Comparison of ENCODE assay signal across 13 cellular contexts in genomic region chr2:101788995-101789970, GRCh38.
A peak's percentile ranks its signal among the peaks of the same experiment; 100 is the strongest.
DNase-seq lines count a peak whose midpoint lies in the region; ATAC-seq and TF ChIP-seq lines count a peak whose summit lies in the region.
"Had no signal": no experiment of that assay in that cellular context is flagged by ENCODE, and none has a peak within 500 bp of the region (broad histone marks: within the 10 kb centered on the region; RNA-seq: fewer than 3 reads in every experiment).

No MANE protein-coding gene starts in this region.

- DNase-seq in activated T-cell treated with anti-CD3 and anti-CD28 coated beads, Interleukin-2, amount 50 U/mL, for 72 hours, result no peak
- no peak for DNase-seq in activated T-cell treated with anti-CD3 and anti-CD28 coated beads, Interleukin-2, amount 50 U/mL, for 48 hours
- DNase-seq in activated naive CD8-positive, alpha-beta T cell treated with anti-CD3 and anti-CD28 coated beads for 36 hours, result no peak
- DNase-seq in substantia nigra (lab: John Stamatoyannopoulos, UW) (no peak), cerebellar cortex (ENCODE audit: low spot score) (no peak), foreskin melanocyte (no peak)
- DNase-seq: activated gamma-delta T cell treated with Interleukin-2 at 50 U/mL for 16 hours, KG1, NCI-H2029, SW 1271 had no signal

- peak overlapping the region in 1 of 2 donors; percentile 36 for H3K4me3 Mint-ChIP-seq in activated T-cell treated with anti-CD3 and anti-CD28 coated beads, Interleukin-2, amount 50 U/mL, for 72 hours
- H3K4me3 Mint-ChIP-seq in activated naive CD8-positive, alpha-beta T cell treated with anti-CD3 and anti-CD28 coated beads for 36 hours, result peak overlapping the region; percentile 37

- H3K9me3 ChIP-seq in liver (ENCODE audit: control insufficient read depth in 4 of 4, low read length in 3 of 4), result no peaks in the 10 kb centered on the region
- H3K9me3 ChIP-seq: neutrophil had no signal

- peaks cover 4 to 10% of the 10 kb centered on the region in 2 donors for H3K36me3 Mint-ChIP-seq in activated T-cell treated with anti-CD3 and anti-CD28 coated beads, Interleukin-2, amount 50 U/mL, for 72 hours (ENCODE audit: insufficient read depth in 2 of 2)
- peaks cover 20% of the 10 kb centered on the region for H3K36me3 Mint-ChIP-seq in activated naive CD8-positive, alpha-beta T cell treated with anti-CD3 and anti-CD28 coated beads for 36 hours

- peaks cover 64% of the 10 kb centered on the region for H3K4me1 Mint-ChIP-seq in activated T-cell treated with anti-CD3 and anti-CD28 coated beads, Interleukin-2, amount 50 U/mL, for 72 hours (ENCODE audit: low read depth)
- peaks cover 58% of the 10 kb centered on the region for H3K4me1 Mint-ChIP-seq in activated naive CD8-positive, alpha-beta T cell treated with anti-CD3 and anti-CD28 coated beads for 36 hours

- H3K4me3 ChIP-seq in liver (ENCODE audit: low read depth in 1 of 3, low read length in 3 of 3), result no peak overlapping the region

- no peaks in the 10 kb centered on the region for H3K36me3 ChIP-seq in liver (ENCODE audit: control insufficient read depth in 4 of 4, insufficient read depth in 3 of 4, low read depth in 1 of 4, low read length in 3 of 4)

- H3K9me3 Mint-ChIP-seq in activated T-cell treated with anti-CD3 and anti-CD28 coated beads, Interleukin-2, amount 50 U/mL, for 72 hours, result no peaks in the 10 kb centered on the region
- no peaks in the 10 kb centered on the region for H3K9me3 Mint-ChIP-seq in activated naive CD8-positive, alpha-beta T cell treated with anti-CD3 and anti-CD28 coated beads for 36 hours

- no peaks in the 10 kb centered on the region for H3K27me3 ChIP-seq in liver (ENCODE audit: control insufficient read depth in 4 of 4, insufficient read depth in 4 of 4, low read length in 3 of 4)
- H3K27me3 ChIP-seq: neutrophil had no signal

- no peak for TF ChIP-seq CTCF in liver (IDR thresholded peaks at IDR 0.05; ENCODE audit: low read depth, low read length, missing input control)

- peak; percentile 78 to 79 for ATAC-seq in activated T-cell treated with anti-CD3 and anti-CD28 coated beads, Interleukin-2, amount 50 U/mL, for 72 hours (replicated peaks in 1 of 2)
- ATAC-seq in HG03139 (IDR thresholded peaks at IDR 0.05; ENCODE audit: unreplicated experiment), result no peak

- WGBS in liver, result 54% methylated on average over 4 of the region's 4 CpGs

- H3K9ac ChIP-seq in liver (ENCODE audit: low read depth in 1 of 2, low read length in 2 of 2), result no peak overlapping the region

- peak in 1 of 2 donors; percentile 21 for TF ChIP-seq RAD21 in liver (IDR thresholded peaks at IDR 0.05)

- peak overlapping the region; percentile 83 for H3K27ac Mint-ChIP-seq in activated T-cell treated with anti-CD3 and anti-CD28 coated beads, Interleukin-2, amount 50 U/mL, for 72 hours
- H3K27ac Mint-ChIP-seq in activated naive CD8-positive, alpha-beta T cell treated with anti-CD3 and anti-CD28 coated beads for 36 hours, result peak overlapping the region; percentile 56

- H3K27ac ChIP-seq in liver (ENCODE audit: low read depth in 1 of 2, low read length in 2 of 2) (peak overlapping the region; percentile 51 to 53), substantia nigra (ENCODE audit: low read depth, low read length, poor library complexity, severe bottlenecking) (peak overlapping the region; percentile 8)
- H3K27ac ChIP-seq: neutrophil had no signal

- H3K27me3 Mint-ChIP-seq in activated T-cell treated with anti-CD3 and anti-CD28 coated beads, Interleukin-2, amount 50 U/mL, for 72 hours (ENCODE audit: low read depth), result no peaks in the 10 kb centered on the region
- H3K27me3 Mint-ChIP-seq in activated naive CD8-positive, alpha-beta T cell treated with anti-CD3 and anti-CD28 coated beads for 36 hours, result no peaks in the 10 kb centered on the region

- peaks cover 0 to 26% (median 10%) of the 10 kb centered on the region in 4 donors for H3K4me1 ChIP-seq in liver (ENCODE audit: control insufficient read depth in 4 of 4, insufficient read depth in 4 of 4, low read length in 3 of 4)

TF ChIP-seq in liver, 16 proteins besides CTCF, POLR2A, EP300 and RAD21:
- TF ChIP-seq, protein P1, sequence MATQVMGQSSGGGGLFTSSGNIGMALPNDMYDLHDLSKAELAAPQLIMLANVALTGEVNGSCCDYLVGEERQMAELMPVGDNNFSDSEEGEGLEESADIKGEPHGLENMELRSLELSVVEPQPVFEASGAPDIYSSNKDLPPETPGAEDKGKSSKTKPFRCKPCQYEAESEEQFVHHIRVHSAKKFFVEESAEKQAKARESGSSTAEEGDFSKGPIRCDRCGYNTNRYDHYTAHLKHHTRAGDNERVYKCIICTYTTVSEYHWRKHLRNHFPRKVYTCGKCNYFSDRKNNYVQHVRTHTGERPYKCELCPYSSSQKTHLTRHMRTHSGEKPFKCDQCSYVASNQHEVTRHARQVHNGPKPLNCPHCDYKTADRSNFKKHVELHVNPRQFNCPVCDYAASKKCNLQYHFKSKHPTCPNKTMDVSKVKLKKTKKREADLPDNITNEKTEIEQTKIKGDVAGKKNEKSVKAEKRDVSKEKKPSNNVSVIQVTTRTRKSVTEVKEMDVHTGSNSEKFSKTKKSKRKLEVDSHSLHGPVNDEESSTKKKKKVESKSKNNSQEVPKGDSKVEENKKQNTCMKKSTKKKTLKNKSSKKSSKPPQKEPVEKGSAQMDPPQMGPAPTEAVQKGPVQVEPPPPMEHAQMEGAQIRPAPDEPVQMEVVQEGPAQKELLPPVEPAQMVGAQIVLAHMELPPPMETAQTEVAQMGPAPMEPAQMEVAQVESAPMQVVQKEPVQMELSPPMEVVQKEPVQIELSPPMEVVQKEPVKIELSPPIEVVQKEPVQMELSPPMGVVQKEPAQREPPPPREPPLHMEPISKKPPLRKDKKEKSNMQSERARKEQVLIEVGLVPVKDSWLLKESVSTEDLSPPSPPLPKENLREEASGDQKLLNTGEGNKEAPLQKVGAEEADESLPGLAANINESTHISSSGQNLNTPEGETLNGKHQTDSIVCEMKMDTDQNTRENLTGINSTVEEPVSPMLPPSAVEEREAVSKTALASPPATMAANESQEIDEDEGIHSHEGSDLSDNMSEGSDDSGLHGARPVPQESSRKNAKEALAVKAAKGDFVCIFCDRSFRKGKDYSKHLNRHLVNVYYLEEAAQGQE (IDR thresholded peaks at IDR 0.05), result no peak
- no peak for TF ChIP-seq ATF3 (IDR thresholded peaks at IDR 0.05)
- TF ChIP-seq JUND (IDR thresholded peaks at IDR 0.05), result peak; percentile 63 to 94
- TF ChIP-seq RXRA (IDR thresholded peaks at IDR 0.05), result peak; percentile 54 to 70
- peak in 1 of 2 donors; percentile 75 for TF ChIP-seq EGR1 (IDR thresholded peaks at IDR 0.05; ENCODE audit: low read depth in 2 of 2)
- TF ChIP-seq HNF4A (conservative IDR thresholded peaks at IDR 0.05), result peak; percentile 84 to 89
- peak; percentile 60 for TF ChIP-seq HNF4G (IDR thresholded peaks at IDR 0.05)
- no peak for TF ChIP-seq TAF1 (conservative IDR thresholded peaks at IDR 0.05)
- TF ChIP-seq YY1 (IDR thresholded peaks at IDR 0.05), result no peak
- TF ChIP-seq, protein P2, sequence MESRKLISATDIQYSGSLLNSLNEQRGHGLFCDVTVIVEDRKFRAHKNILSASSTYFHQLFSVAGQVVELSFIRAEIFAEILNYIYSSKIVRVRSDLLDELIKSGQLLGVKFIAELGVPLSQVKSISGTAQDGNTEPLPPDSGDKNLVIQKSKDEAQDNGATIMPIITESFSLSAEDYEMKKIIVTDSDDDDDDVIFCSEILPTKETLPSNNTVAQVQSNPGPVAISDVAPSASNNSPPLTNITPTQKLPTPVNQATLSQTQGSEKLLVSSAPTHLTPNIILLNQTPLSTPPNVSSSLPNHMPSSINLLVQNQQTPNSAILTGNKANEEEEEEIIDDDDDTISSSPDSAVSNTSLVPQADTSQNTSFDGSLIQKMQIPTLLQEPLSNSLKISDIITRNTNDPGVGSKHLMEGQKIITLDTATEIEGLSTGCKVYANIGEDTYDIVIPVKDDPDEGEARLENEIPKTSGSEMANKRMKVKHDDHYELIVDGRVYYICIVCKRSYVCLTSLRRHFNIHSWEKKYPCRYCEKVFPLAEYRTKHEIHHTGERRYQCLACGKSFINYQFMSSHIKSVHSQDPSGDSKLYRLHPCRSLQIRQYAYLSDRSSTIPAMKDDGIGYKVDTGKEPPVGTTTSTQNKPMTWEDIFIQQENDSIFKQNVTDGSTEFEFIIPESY (IDR thresholded peaks at IDR 0.05), result peak; percentile 11
- peak; percentile 24 for TF ChIP-seq NR2F2 (IDR thresholded peaks at IDR 0.05)
- no peak for TF ChIP-seq FOXA2 (IDR thresholded peaks at IDR 0.05)
- peak; percentile 42 for TF ChIP-seq MAX (IDR thresholded peaks at IDR 0.05)
- no peak for TF ChIP-seq FOXA1 (IDR thresholded peaks at IDR 0.05)
- TF ChIP-seq SP1 (IDR thresholded peaks at IDR 0.05), result peak; percentile 62
- TF ChIP-seq GABPA (IDR thresholded peaks at IDR 0.05 in 1 of 2, conservative IDR thresholded peaks at IDR 0.05 in 1 of 2), result no peak
